In genomic region chr19:46404884-46405658, GRCh38 we compare ENCODE assay signal across 9 cellular contexts. TPM values are rescaled to one million over a fixed set of nuclear protein-coding genes. Genes with fewer than 3 reads are reported as not detected.
DNase-seq lines count a peak whose midpoint lies in the region; ATAC-seq and TF ChIP-seq lines count a peak whose summit lies in the region.
"Had no signal": no experiment of that assay in that cellular context is flagged by ENCODE, and none has a peak within 500 bp of the region (broad histone marks: within the 10 kb centered on the region; RNA-seq: fewer than 3 reads in every experiment).

No MANE protein-coding gene starts in this region.

- TF ChIP-seq POLR2A in prostate gland (IDR thresholded peaks at IDR 0.05), result no peak

- BruUV-seq in Calu3 (replicated peaks; lab: Mats Ljungman, UMichigan), result no TSS peak

- H3K27me3 ChIP-seq in SJCRH30 (no peaks in the 10 kb centered on the region), heart right ventricle (peaks cover 0 to 79% (median 46%) of the 10 kb centered on the region in 7 donors), prostate gland (replicated peaks; ENCODE audit: insufficient read depth) (no peaks in the 10 kb centered on the region)

- no peak for TF ChIP-seq CTCF in Calu3 (IDR thresholded peaks at IDR 0.05; ENCODE audit: unreplicated experiment)
- TF ChIP-seq CTCF in heart right ventricle (IDR thresholded peaks at IDR 0.05), result peak in 4 of 9 donors; percentile 7 to 20 (median 16)
- TF ChIP-seq CTCF in prostate gland (IDR thresholded peaks at IDR 0.05), result no peak
- no peak for TF ChIP-seq CTCF in endothelial cell (IDR thresholded peaks at IDR 0.05; ENCODE audit: unreplicated experiment)

- H3K9me3 Mint-ChIP-seq in Calu3 (ENCODE audit: low read depth, unreplicated experiment), result no peaks in the 10 kb centered on the region
- H3K9me3 Mint-ChIP-seq in endothelial cell (ENCODE audit: unreplicated experiment), result no peaks in the 10 kb centered on the region

- no peak for DNase-seq in Calu3
- DNase-seq in SJCRH30, result peak; percentile 79 to 81
- DNase-seq in heart right ventricle, result no peak
- DNase-seq in prostate gland (ENCODE audit: low spot score), result no peak
- DNase-seq in SW 1271 (lab: John Stamatoyannopoulos, UW), result no peak
- DNase-seq in endothelial cell (ENCODE audit: low spot score), result no peak

- H3K36me3 Mint-ChIP-seq in Calu3 (ENCODE audit: insufficient read depth, unreplicated experiment) (peaks cover 26% of the 10 kb centered on the region), endothelial cell (ENCODE audit: low read depth, unreplicated experiment) (peaks cover 3% of the 10 kb centered on the region)

- WGBS in heart right ventricle, 2 donors, result 25 to 32% methylated on average over 44 of the region's 44 CpGs
- 29% methylated on average over 43 of the region's 44 CpGs for WGBS in prostate gland

- H3K27ac ChIP-seq in SJCRH30 (peak overlapping the region; percentile 56), heart right ventricle (peak overlapping the region in 7 of 10 donors; percentile 16 to 75 (median 58)), prostate gland (peak overlapping the region; percentile 65 to 69)
- H3K27ac ChIP-seq: parathyroid adenoma had no signal

- H3K27ac Mint-ChIP-seq in Calu3 (ENCODE audit: unreplicated experiment) (no peak overlapping the region), endothelial cell (ENCODE audit: unreplicated experiment) (no peak overlapping the region)

- H3K4me3 ChIP-seq in SJCRH30 (peak overlapping the region; percentile 50), heart right ventricle (peak overlapping the region in 9 of 10 donors; percentile 37 to 55 (median 42)), prostate gland (peak overlapping the region; percentile 31 to 33)

- no peaks in the 10 kb centered on the region for H3K9me3 ChIP-seq in SJCRH30 (replicated peaks)
- no peaks in the 10 kb centered on the region for H3K9me3 ChIP-seq in heart right ventricle
- H3K9me3 ChIP-seq in prostate gland, result no peaks in the 10 kb centered on the region

- H3K4me1 Mint-ChIP-seq in Calu3 (ENCODE audit: low read depth, unreplicated experiment), result peaks cover 28% of the 10 kb centered on the region
- H3K4me1 Mint-ChIP-seq in endothelial cell (ENCODE audit: unreplicated experiment), result peaks cover 26% of the 10 kb centered on the region

- H3K4me3 Mint-ChIP-seq in Calu3 (ENCODE audit: low read depth, unreplicated experiment) (peak overlapping the region; percentile 80), endothelial cell (ENCODE audit: unreplicated experiment) (no peak overlapping the region)

- intact Hi-C loops in Calu3 (cut with micrococcal nuclease; ENCODE audit: unreplicated experiment) (no loop called here), heart right ventricle (cut with DNase I) (loop anchor here in 2 of 10 donors (2.0 to 5.0 kb wide), 2 partner anchors 82 kb away; no protein-coding TSS in a partner anchor), prostate gland (cut with DNase I) (no loop called here)

- CTCF ChIA-PET in Calu3 (lab: Charles Lee), result no interaction called here

- ATAC-seq in heart right ventricle (peak in 4 of 8 donors; percentile 5 to 25 (median 18)), GM19351 (IDR thresholded peaks at IDR 0.05; ENCODE audit: unreplicated experiment) (no peak), GM21528 (IDR thresholded peaks at IDR 0.05; ENCODE audit: low FRiP score, unreplicated experiment) (no peak)

- H3K36me3 ChIP-seq in SJCRH30 (peaks cover 2% of the 10 kb centered on the region; the same call in 1 of the 2 replicates), heart right ventricle (peaks cover 0 to 1% (median 0%) of the 10 kb centered on the region in 9 donors), prostate gland (no peaks in the 10 kb centered on the region)

- H3K4me1 ChIP-seq in SJCRH30 (0 out of 2 replicates have a peak, but pooled peaks cover 2% of the 10 kb centered on the region), heart right ventricle (peaks cover 5 to 55% (median 26%) of the 10 kb centered on the region in 9 donors), prostate gland (replicated peaks) (peaks cover 3% of the 10 kb centered on the region)

- H3K27me3 Mint-ChIP-seq in Calu3 (ENCODE audit: unreplicated experiment), result peaks cover 38% of the 10 kb centered on the region
- H3K27me3 Mint-ChIP-seq in endothelial cell (ENCODE audit: unreplicated experiment), result peaks cover 11% of the 10 kb centered on the region

RNA-seq across cellular contexts. Expression of gene CCDC8, which starts 8.3 kb away (rescaled TPM):
- total RNA-seq in Calu3 (2022), result not detected in 2 replicates
- 39.7 and 41.8 TPM in 2 replicates for total RNA-seq in SJCRH30 (2014; rRNA removed; shearing (Covaris generic))
- total RNA-seq in heart right ventricle, result 10 to 100 TPM; 21.3 to 37.3 (median 28.6) TPM
- polyA plus RNA-seq in heart right ventricle, result 10 to 100 TPM; 14.4 to 15.0 TPM
- total RNA-seq in prostate gland, result 10 to 100 TPM; 20.4 to 32.7 TPM
- total RNA-seq in endothelial cell (ENCODE audit: unreplicated experiment), result 13.3 TPM

RNA-seq across cellular contexts. Expression of gene PNMA8C, which starts 23.7 kb away (rescaled TPM):
- total RNA-seq in Calu3 (2022) (not detected in 2 replicates), heart right ventricle (under 1 TPM in 5 of 10 donors, not detected in 5; 0.07 to 0.13 (median 0.08) TPM), prostate gland (1 to 10 TPM in 1 of 2 donors, not detected in 1; 1.6 TPM), endothelial cell (ENCODE audit: unreplicated experiment) (0.41 TPM)
- total RNA-seq in SJCRH30 (2014; rRNA removed; shearing (Covaris generic)), result 0.02 TPM in 1 of 2 replicates, not detected in the other
- polyA plus RNA-seq in heart right ventricle, result under 1 TPM; 0.01 to 0.07 TPM

RNA-seq across cellular contexts. Expression of gene PPP5C, which starts 58.2 kb away (rescaled TPM):
- total RNA-seq in Calu3 (2022) (124 and 128 TPM in 2 replicates), heart right ventricle (10 to 100 TPM; 69.9 to 89.5 (median 76.5) TPM), prostate gland (10 to 100 TPM; 81.4 to 84.3 TPM), endothelial cell (ENCODE audit: unreplicated experiment) (66.7 TPM)
- total RNA-seq in SJCRH30 (2014; rRNA removed; shearing (Covaris generic)), result 97.7 and 98.1 TPM in 2 replicates
- 10 to 100 TPM; 51.6 to 80.3 TPM for polyA plus RNA-seq in heart right ventricle

Comparison
In these comparisons a context has a peak if more than half of its experiments do, and no peak if none do; other contexts are left out.
1. DNase-seq: peak in SJCRH30 (2 of 2); none in Calu3 (single experiment), heart right ventricle (0 of 2), prostate gland (single experiment), SW 1271 (0 of 2) and endothelial cell (single experiment).
2. RNA of gene CCDC8, which starts 8.3 kb away (total RNA-seq): 39.7 to 41.8 TPM in SJCRH30, 20.4 to 32.7 TPM in prostate gland, 21.3 to 37.3 TPM in heart right ventricle and 13.3 TPM in endothelial cell (single experiment); not detected in Calu3; every median in the first group is over 10 times any median in the second.
3. Peak in every context shown above with its lines, with median percentiles within 50 percentile points of each other: H3K27ac ChIP-seq and H3K4me3 ChIP-seq.